Comparison of ENCODE assay signal across 9 cellular contexts in genomic region chr5:94745786-94746730, GRCh38.
DNase-seq lines count a peak whose midpoint lies in the region; ATAC-seq and TF ChIP-seq lines count a peak whose summit lies in the region.
"Had no signal": no experiment of that assay in that cellular context is flagged by ENCODE, and none has a peak within 500 bp of the region (broad histone marks: within the 10 kb centered on the region; RNA-seq: fewer than 3 reads in every experiment).

No MANE protein-coding gene starts in this region.

- H3K9me3 Mint-ChIP-seq in IgD-negative memory B cell = no peaks in the 10 kb centered on the region

- H3K4me1 ChIP-seq in left ventricle myocardium inferior (no peaks in the 10 kb centered on the region), upper lobe of right lung (no peaks in the 10 kb centered on the region)

- ATAC-seq in GM18520 (IDR thresholded peaks at IDR 0.05; ENCODE audit: unreplicated experiment) = peak; percentile 80
- ATAC-seq in HG02588 (IDR thresholded peaks at IDR 0.05; ENCODE audit: unreplicated experiment) = peak; percentile 65
- ATAC-seq in upper lobe of right lung = no peak

- DNase-seq in kidney tubule cell (ENCODE audit: low spot score) = peak; percentile 60
- no peak for DNase-seq in posterior cingulate gyrus
- no peak for DNase-seq in left ventricle myocardium inferior
- DNase-seq in cerebellar nuclear complex (lab: John Stamatoyannopoulos, UW) = no peak
- no peak for DNase-seq in upper lobe of right lung
- DNase-seq: amygdala had no signal

- peak overlapping the region in 2 of 3 donors; percentile 48 to 67 for H3K27ac Mint-ChIP-seq in IgD-negative memory B cell

- H3K36me3 Mint-ChIP-seq in IgD-negative memory B cell = no peaks in the 10 kb centered on the region

- H3K9me3 ChIP-seq in left ventricle myocardium inferior (replicated peaks) (no peaks in the 10 kb centered on the region), upper lobe of right lung (no peaks in the 10 kb centered on the region)

- no peak overlapping the region for H3K27ac ChIP-seq in left ventricle myocardium inferior (replicated peaks)
- H3K27ac ChIP-seq in upper lobe of right lung = no peak overlapping the region

- H3K27me3 Mint-ChIP-seq in IgD-negative memory B cell = peaks cover 3% of the 10 kb centered on the region

- H3K4me3 ChIP-seq in left ventricle myocardium inferior = no peak overlapping the region
- no peak overlapping the region for H3K4me3 ChIP-seq in upper lobe of right lung

- TF ChIP-seq CTCF in left ventricle myocardium inferior (IDR thresholded peaks at IDR 0.05; ENCODE audit: borderline replicate concordance) (no peak), upper lobe of right lung (IDR thresholded peaks at IDR 0.05) (no peak)

- H3K27me3 ChIP-seq in left ventricle myocardium inferior (ENCODE audit: low read depth) (no peaks in the 10 kb centered on the region), upper lobe of right lung (no peaks in the 10 kb centered on the region)

- H3K4me3 Mint-ChIP-seq in IgD-negative memory B cell = peak overlapping the region in 2 of 4 donors; percentile 49 to 71

- intact Hi-C loops in posterior cingulate gyrus (cut with DNase I) (no loop called here), left ventricle myocardium inferior (cut with micrococcal nuclease) (no loop called here), upper lobe of right lung (cut with DNase I) (no loop called here)

- peaks cover 17 to 24% (median 20%) of the 10 kb centered on the region in 3 donors for H3K4me1 Mint-ChIP-seq in IgD-negative memory B cell

- H3K36me3 ChIP-seq in left ventricle myocardium inferior (no peaks in the 10 kb centered on the region), upper lobe of right lung (no peaks in the 10 kb centered on the region)
